In the genomic region with DNA sequence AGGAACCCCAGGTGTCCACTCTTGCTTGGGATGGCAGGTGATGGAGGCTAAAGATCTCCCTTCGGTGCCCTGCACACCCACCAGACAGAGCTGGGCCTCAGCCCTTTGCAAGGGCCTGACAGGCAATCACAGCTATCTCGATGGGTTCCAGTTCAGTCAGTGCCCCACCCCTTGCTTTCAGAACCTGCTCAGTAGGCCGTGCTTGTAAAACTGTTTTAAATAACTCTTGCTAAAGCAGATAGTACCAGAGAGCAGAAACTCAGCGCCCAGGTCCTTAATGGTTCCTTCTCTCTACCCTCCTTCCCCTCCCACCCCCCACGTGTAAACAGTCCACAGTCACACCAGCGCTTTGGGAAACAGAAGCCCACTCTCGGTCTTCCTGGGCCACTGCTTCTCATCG, we compare ENCODE assay signal across 13 cellular contexts. TPM values are rescaled to one million over a fixed set of nuclear protein-coding genes. Genes with fewer than 3 reads are reported as not detected.
DNase-seq lines count a peak whose midpoint lies in the region; ATAC-seq lines count a peak whose summit lies in the region.
"Had no signal": no experiment of that assay in that cellular context is flagged by ENCODE, and none has a peak within 500 bp of the region (broad histone marks: within the 10 kb centered on the region; RNA-seq: fewer than 3 reads in every experiment).

No MANE protein-coding gene starts in this region.

- H3K4me1 Mint-ChIP-seq in activated CD8-positive, alpha-beta memory T cell treated with anti-CD3 and anti-CD28 coated beads, Interleukin-2, amount 10 ng/mL, durations not matched to agents 7 days and 5 days = peaks cover 49% of the 10 kb centered on the region
- peaks cover 9% of the 10 kb centered on the region for H3K4me1 Mint-ChIP-seq in T-helper 17 cell
- peaks cover 6% of the 10 kb centered on the region for H3K4me1 Mint-ChIP-seq in stimulated activated memory B cell treated with anti-CD40 and anti-IgM and Interleukin-4, amounts not matched to agents 10 μg/mL and 1 μg/mL and 100 μg/mL, for 72 hours

- no peak for DNase-seq in activated CD8-positive, alpha-beta memory T cell treated with anti-CD3 and anti-CD28 coated beads, Interleukin-2, amount 10 ng/mL, durations not matched to agents 7 days and 5 days
- DNase-seq in activated CD8-positive, alpha-beta memory T cell treated with anti-CD3 and anti-CD28 coated beads for 24 hours = no peak
- no peak for DNase-seq in T-helper 17 cell
- DNase-seq in left colon = peak; percentile 57 to 67
- no peak for DNase-seq in NCI-H1417 treated with DMSO at 0.1 percent for 48 hours (lab: John Stamatoyannopoulos, UW)
- no peak for DNase-seq in H7
- DNase-seq: HFFc6 had no signal

- no peaks in the 10 kb centered on the region for H3K9me3 ChIP-seq in T-helper 17 cell (ENCODE audit: control insufficient read depth, low read length, poor library complexity, severe bottlenecking)
- H3K9me3 ChIP-seq: A549 had no signal

- no peak overlapping the region for H3K4me3 ChIP-seq in H7 (ENCODE audit: insufficient read depth, low read depth, low read length)
- H3K4me3 ChIP-seq: A549, SK-N-MC, skin epidermis had no signal

- ATAC-seq in activated CD8-positive, alpha-beta memory T cell treated with anti-CD3 and anti-CD28 coated beads, Interleukin-2, amount 10 ng/mL, durations not matched to agents 7 days and 5 days = no peak
- ATAC-seq in T-helper 17 cell = no peak
- ATAC-seq in left colon = peak; percentile 51
- ATAC-seq in stimulated activated memory B cell treated with anti-CD40 and anti-IgM and Interleukin-4, amounts not matched to agents 10 μg/mL and 1 μg/mL and 100 μg/mL, for 72 hours = no peak
- no peak for ATAC-seq in GM19467 (IDR thresholded peaks at IDR 0.05; ENCODE audit: unreplicated experiment)

- intact Hi-C loops in left colon (cut with DNase I, micrococcal nuclease) = no loop called here

- H3K27me3 Mint-ChIP-seq in activated CD8-positive, alpha-beta memory T cell treated with anti-CD3 and anti-CD28 coated beads, Interleukin-2, amount 10 ng/mL, durations not matched to agents 7 days and 5 days = no peaks in the 10 kb centered on the region
- peaks cover 9% of the 10 kb centered on the region for H3K27me3 Mint-ChIP-seq in T-helper 17 cell
- H3K27me3 Mint-ChIP-seq in stimulated activated memory B cell treated with anti-CD40 and anti-IgM and Interleukin-4, amounts not matched to agents 10 μg/mL and 1 μg/mL and 100 μg/mL, for 72 hours = peaks cover 40% of the 10 kb centered on the region

- H3K36me3 ChIP-seq in H7 (replicated peaks; ENCODE audit: control insufficient read depth, insufficient read depth, low read length) = peaks cover 7% of the 10 kb centered on the region

- H3K4me3 Mint-ChIP-seq in activated CD8-positive, alpha-beta memory T cell treated with anti-CD3 and anti-CD28 coated beads, Interleukin-2, amount 10 ng/mL, durations not matched to agents 7 days and 5 days = peak overlapping the region; percentile 54
- no peak overlapping the region for H3K4me3 Mint-ChIP-seq in T-helper 17 cell
- peak overlapping the region; percentile 54 for H3K4me3 Mint-ChIP-seq in stimulated activated memory B cell treated with anti-CD40 and anti-IgM and Interleukin-4, amounts not matched to agents 10 μg/mL and 1 μg/mL and 100 μg/mL, for 72 hours
- H3K4me3 Mint-ChIP-seq: HFFc6 had no signal

- no peaks in the 10 kb centered on the region for H3K36me3 Mint-ChIP-seq in activated CD8-positive, alpha-beta memory T cell treated with anti-CD3 and anti-CD28 coated beads, Interleukin-2, amount 10 ng/mL, durations not matched to agents 7 days and 5 days
- H3K36me3 Mint-ChIP-seq in T-helper 17 cell (ENCODE audit: low read depth) = peaks cover 4% of the 10 kb centered on the region
- H3K36me3 Mint-ChIP-seq in stimulated activated memory B cell treated with anti-CD40 and anti-IgM and Interleukin-4, amounts not matched to agents 10 μg/mL and 1 μg/mL and 100 μg/mL, for 72 hours = no peaks in the 10 kb centered on the region

- CTCF ChIA-PET in activated CD8-positive, alpha-beta memory T cell treated with anti-CD3 and anti-CD28 coated beads, Interleukin-2, amount 10 ng/mL, durations not matched to agents 7 days and 5 days (lab: Charles Lee) = interaction anchor here (1.0 to 3.5 kb wide), 24 partner anchors 8 to 461 kb away, joined by 3 to 65 read pairs (median 10); a partner anchor contains a TSS

- peak overlapping the region; percentile 75 for H3K27ac Mint-ChIP-seq in activated CD8-positive, alpha-beta memory T cell treated with anti-CD3 and anti-CD28 coated beads, Interleukin-2, amount 10 ng/mL, durations not matched to agents 7 days and 5 days
- peak overlapping the region; percentile 32 for H3K27ac Mint-ChIP-seq in T-helper 17 cell
- no peak overlapping the region for H3K27ac Mint-ChIP-seq in stimulated activated memory B cell treated with anti-CD40 and anti-IgM and Interleukin-4, amounts not matched to agents 10 μg/mL and 1 μg/mL and 100 μg/mL, for 72 hours

- H3K27me3 ChIP-seq in H7 (ENCODE audit: control insufficient read depth, insufficient read depth, low read length) = peaks cover 7% of the 10 kb centered on the region

- no peaks in the 10 kb centered on the region for H3K9me3 Mint-ChIP-seq in activated CD8-positive, alpha-beta memory T cell treated with anti-CD3 and anti-CD28 coated beads, Interleukin-2, amount 10 ng/mL, durations not matched to agents 7 days and 5 days (ENCODE audit: low read depth)
- H3K9me3 Mint-ChIP-seq in stimulated activated memory B cell treated with anti-CD40 and anti-IgM and Interleukin-4, amounts not matched to agents 10 μg/mL and 1 μg/mL and 100 μg/mL, for 72 hours = no peaks in the 10 kb centered on the region
- H3K9me3 Mint-ChIP-seq: HFFc6, WTC11 had no signal

RNA-seq across cellular contexts. Expression of a gene that starts 39.2 kb away (rescaled TPM):
- total RNA-seq in activated CD8-positive, alpha-beta memory T cell treated with anti-CD3 and anti-CD28 coated beads, Interleukin-2, amount 10 ng/mL, durations not matched to agents 7 days and 5 days = under 1 TPM; 0.16 to 0.18 TPM
- total RNA-seq in T-helper 17 cell (not detected), left colon (10 to 100 TPM; 49.7 to 66.2 TPM)
- total RNA-seq in H7 (2014; rRNA removed; shearing (Covaris generic)) = 4.7 and 11.3 TPM in 2 replicates

RNA-seq across cellular contexts. Expression of a gene that starts 52.9 kb away (rescaled TPM):
- total RNA-seq in activated CD8-positive, alpha-beta memory T cell treated with anti-CD3 and anti-CD28 coated beads, Interleukin-2, amount 10 ng/mL, durations not matched to agents 7 days and 5 days = 10 to 100 TPM; 50.9 to 53.2 TPM
- 10 to 100 TPM; 28.7 to 35.3 TPM for total RNA-seq in T-helper 17 cell
- 10 to 100 TPM; 19.0 to 19.7 TPM for total RNA-seq in left colon
- 8.7 and 13.9 TPM in 2 replicates for total RNA-seq in H7 (2014; rRNA removed; shearing (Covaris generic))

Comparison
In these comparisons a context has a peak if more than half of its experiments do, and no peak if none do; other contexts are left out.
1. DNase-seq: peak in left colon (2 of 2); none in activated CD8-positive, alpha-beta memory T cell treated with anti-CD3 and anti-CD28 coated beads, Interleukin-2, amount 10 ng/mL, durations not matched to agents 7 days and 5 days (single experiment), activated CD8-positive, alpha-beta memory T cell treated with anti-CD3 and anti-CD28 coated beads for 24 hours (single experiment), T-helper 17 cell (0 of 3), NCI-H1417 treated with DMSO at 0.1 percent for 48 hours (single experiment) and H7 (single experiment).